Comparison of ENCODE assay signal across 9 cellular contexts in the genomic region with DNA sequence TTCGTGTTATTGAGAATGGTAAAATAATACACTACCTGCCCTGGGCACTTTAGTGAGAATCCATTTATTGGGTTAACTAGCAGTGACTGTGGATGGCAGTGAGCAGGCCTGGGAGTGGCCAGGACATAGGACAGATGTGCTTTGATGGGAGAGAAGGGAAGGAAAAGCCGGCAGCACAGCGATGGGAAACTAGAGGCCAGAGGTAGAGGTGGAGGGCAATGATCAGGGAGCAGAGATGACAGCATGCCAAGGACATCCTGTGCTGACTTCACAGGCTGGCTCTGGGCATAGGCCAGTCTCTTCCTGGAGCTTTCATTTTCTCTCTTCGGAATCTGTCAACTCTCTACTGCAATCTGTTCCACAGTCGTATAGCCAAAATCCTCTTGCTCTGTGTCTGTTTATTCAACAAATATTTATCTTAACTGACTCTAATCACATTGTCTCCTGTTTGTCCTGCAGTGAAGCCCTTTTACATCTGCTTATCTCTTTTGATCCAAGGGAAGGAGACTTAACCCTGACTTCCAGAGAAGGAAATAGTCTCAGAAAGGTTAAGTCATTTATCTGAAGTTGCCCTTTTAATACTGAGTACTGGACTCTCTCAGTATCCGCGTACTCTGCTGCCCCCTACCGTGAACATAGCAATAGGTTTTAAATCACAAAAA. TPM values are rescaled to one million over a fixed set of nuclear protein-coding genes. Genes with fewer than 3 reads are reported as not detected.
DNase-seq lines count a peak whose midpoint lies in the region; ATAC-seq and TF ChIP-seq lines count a peak whose summit lies in the region.
"Had no signal": no experiment of that assay in that cellular context is flagged by ENCODE, and none has a peak within 500 bp of the region (broad histone marks: within the 10 kb centered on the region; RNA-seq: fewer than 3 reads in every experiment).

No MANE protein-coding gene starts in this region.

- no peak overlapping the region; the same call in 1 of the 2 replicates for H3K4me3 ChIP-seq in LNCaP clone FGC (ENCODE audit: low read depth, low read length)
- H3K4me3 ChIP-seq in fibroblast of villous mesenchyme (ENCODE audit: low read depth, low read length): no peak overlapping the region
- H3K4me3 ChIP-seq in neuronal stem cell (ENCODE audit: low read length in 2 of 2): no peak overlapping the region

- no peaks in the 10 kb centered on the region for H3K4me1 Mint-ChIP-seq in stimulated activated naive CD8-positive, alpha-beta T cell treated with anti-CD3 and anti-CD28 coated beads, Interleukin-15, amount 100 ng/mL, for 72 hours
- H3K4me1 Mint-ChIP-seq: activated naive CD4-positive, alpha-beta T cell treated with anti-CD3 and anti-CD28 coated beads, Interleukin-2, amount 50 U/mL, for 24 hours had no signal

- peak; percentile 91 for ATAC-seq in stimulated activated naive CD8-positive, alpha-beta T cell treated with anti-CD3 and anti-CD28 coated beads, Interleukin-15, amount 100 ng/mL, for 72 hours
- no peak for ATAC-seq in HG02981 (IDR thresholded peaks at IDR 0.05; ENCODE audit: unreplicated experiment)

- H4K91ac ChIP-seq in neuronal stem cell (ENCODE audit: low read depth, low read length, poor library complexity): no peak overlapping the region

- DNase-seq in DMS 273 (lab: John Stamatoyannopoulos, UW; ENCODE audit: unreplicated experiment): peak; percentile 89
- DNase-seq in LNCaP clone FGC (ENCODE audit: low read depth): peak; percentile 93
- peak; percentile 42 to 74 for DNase-seq in SHP77 (lab: John Stamatoyannopoulos, UW)
- DNase-seq in activated T-helper 9 cell treated with anti-CD3 and anti-CD28 coated beads, Interleukin-2, amount 50 U/mL, for 16 hours (ENCODE audit: low read depth): peak; percentile 58
- DNase-seq in fibroblast of villous mesenchyme (ENCODE audit: low read depth): peak; percentile 87
- DNase-seq in neuronal stem cell (ENCODE audit: low spot score): peak; percentile 69
- DNase-seq in stimulated activated naive CD8-positive, alpha-beta T cell treated with anti-CD3 and anti-CD28 coated beads, Interleukin-15, amount 100 ng/mL, for 72 hours: peak; percentile 65 to 66

- H2BK15ac ChIP-seq in neuronal stem cell (ENCODE audit: low read length): no peak overlapping the region

- no peak overlapping the region for H4K8ac ChIP-seq in neuronal stem cell (ENCODE audit: low read depth, low read length)

- no peak overlapping the region for H3K9ac ChIP-seq in neuronal stem cell (ENCODE audit: low read depth, low read length, poor library complexity)

- no peak overlapping the region for H3K18ac ChIP-seq in neuronal stem cell (ENCODE audit: low read length)

- TF ChIP-seq CTCF in LNCaP clone FGC (IDR thresholded peaks at IDR 0.05; ENCODE audit: control insufficient read depth, extremely low read depth, insufficient read depth) (peak; percentile 91), fibroblast of villous mesenchyme (IDR thresholded peaks at IDR 0.05; ENCODE audit: insufficient read depth, low read depth, low read length) (peak; percentile 83)

- no peaks in the 10 kb centered on the region for H3K79me1 ChIP-seq in neuronal stem cell (ENCODE audit: low read depth, low read length)

- no peak overlapping the region for H3K4ac ChIP-seq in neuronal stem cell (ENCODE audit: low read length)

- no peak overlapping the region for H3K4me2 ChIP-seq in neuronal stem cell (ENCODE audit: insufficient read depth, low read length, poor library complexity, severe bottlenecking)

- no peaks in the 10 kb centered on the region for H3K9me3 ChIP-seq in neuronal stem cell (replicated peaks in 1 of 2; ENCODE audit: control insufficient read depth in 2 of 2, insufficient read depth in 1 of 2, low read depth in 1 of 2, low read length in 2 of 2)

- no peak overlapping the region for H2AK5ac ChIP-seq in neuronal stem cell (ENCODE audit: low read depth, low read length)

- H2BK12ac ChIP-seq in neuronal stem cell (ENCODE audit: low read length): no peak overlapping the region

- no peak overlapping the region for H3K27ac ChIP-seq in neuronal stem cell (replicated peaks; ENCODE audit: low read length)

- no peak overlapping the region for H2AFZ ChIP-seq in neuronal stem cell (ENCODE audit: low read length)

- H3K23ac ChIP-seq in neuronal stem cell (ENCODE audit: low read depth, low read length, poor library complexity): no peak overlapping the region

- H3K4me3 Mint-ChIP-seq in stimulated activated naive CD8-positive, alpha-beta T cell treated with anti-CD3 and anti-CD28 coated beads, Interleukin-15, amount 100 ng/mL, for 72 hours: no peak overlapping the region
- H3K4me3 Mint-ChIP-seq: activated naive CD4-positive, alpha-beta T cell treated with anti-CD3 and anti-CD28 coated beads, Interleukin-2, amount 50 U/mL, for 24 hours had no signal

- peaks cover 0 to 8% of the 10 kb centered on the region in 2 donors for H3K9me3 Mint-ChIP-seq in stimulated activated naive CD8-positive, alpha-beta T cell treated with anti-CD3 and anti-CD28 coated beads, Interleukin-15, amount 100 ng/mL, for 72 hours
- H3K9me3 Mint-ChIP-seq: activated naive CD4-positive, alpha-beta T cell treated with anti-CD3 and anti-CD28 coated beads, Interleukin-2, amount 50 U/mL, for 24 hours had no signal

- no peaks in the 10 kb centered on the region for H3K36me3 ChIP-seq in neuronal stem cell (replicated peaks in 1 of 2; ENCODE audit: control insufficient read depth in 2 of 2, insufficient read depth in 2 of 2, low read length in 2 of 2)

- H2BK5ac ChIP-seq in neuronal stem cell (ENCODE audit: low read length): no peak overlapping the region

- WGBS in neuronal stem cell (ENCODE audit: extremely low coverage in 2 of 2, insufficient read length in 2 of 2, insufficient replicate concordance in 1 of 2), 2 donors: no CpG with 5 or more reads among the region's 8 CpGs

- H3K27ac Mint-ChIP-seq in stimulated activated naive CD8-positive, alpha-beta T cell treated with anti-CD3 and anti-CD28 coated beads, Interleukin-15, amount 100 ng/mL, for 72 hours: no peak overlapping the region
- H3K27ac Mint-ChIP-seq: activated naive CD4-positive, alpha-beta T cell treated with anti-CD3 and anti-CD28 coated beads, Interleukin-2, amount 50 U/mL, for 24 hours had no signal

- no peaks in the 10 kb centered on the region for H3K27me3 ChIP-seq in neuronal stem cell (ENCODE audit: control insufficient read depth in 3 of 3, insufficient read depth in 3 of 3, low read depth in 1 of 3, low read length in 3 of 3)

- no peak overlapping the region for H3K14ac ChIP-seq in neuronal stem cell (ENCODE audit: low read length)

- no peaks in the 10 kb centered on the region for H3K4me1 ChIP-seq in neuronal stem cell (ENCODE audit: control insufficient read depth in 2 of 2, insufficient read depth in 1 of 2, low read depth in 1 of 2, low read length in 2 of 2)

- H2BK120ac ChIP-seq in neuronal stem cell (ENCODE audit: low read depth, low read length): no peak overlapping the region

- H3K27me3 Mint-ChIP-seq in stimulated activated naive CD8-positive, alpha-beta T cell treated with anti-CD3 and anti-CD28 coated beads, Interleukin-15, amount 100 ng/mL, for 72 hours: no peaks in the 10 kb centered on the region
- H3K27me3 Mint-ChIP-seq: activated naive CD4-positive, alpha-beta T cell treated with anti-CD3 and anti-CD28 coated beads, Interleukin-2, amount 50 U/mL, for 24 hours had no signal

RNA-seq across cellular contexts. Expression of gene MMP24, which starts 18.4 kb away (rescaled TPM):
- 0.32 and 0.43 TPM in 2 replicates for total RNA-seq in fibroblast of villous mesenchyme
- polyA plus RNA-seq in neuronal stem cell (2013, experiment 1 of 2): 0.43 TPM
- 0.42 TPM for polyA plus RNA-seq in neuronal stem cell (2013, experiment 2 of 2)

RNA-seq across cellular contexts. Expression of gene PROCR, which starts 36.2 kb away (rescaled TPM):
- 22.9 and 30.9 TPM in 2 replicates for total RNA-seq in fibroblast of villous mesenchyme
- polyA plus RNA-seq in neuronal stem cell (2013, experiment 1 of 2): 2.6 TPM
- 2.7 TPM for polyA plus RNA-seq in neuronal stem cell (2013, experiment 2 of 2)
